In the genomic region with DNA sequence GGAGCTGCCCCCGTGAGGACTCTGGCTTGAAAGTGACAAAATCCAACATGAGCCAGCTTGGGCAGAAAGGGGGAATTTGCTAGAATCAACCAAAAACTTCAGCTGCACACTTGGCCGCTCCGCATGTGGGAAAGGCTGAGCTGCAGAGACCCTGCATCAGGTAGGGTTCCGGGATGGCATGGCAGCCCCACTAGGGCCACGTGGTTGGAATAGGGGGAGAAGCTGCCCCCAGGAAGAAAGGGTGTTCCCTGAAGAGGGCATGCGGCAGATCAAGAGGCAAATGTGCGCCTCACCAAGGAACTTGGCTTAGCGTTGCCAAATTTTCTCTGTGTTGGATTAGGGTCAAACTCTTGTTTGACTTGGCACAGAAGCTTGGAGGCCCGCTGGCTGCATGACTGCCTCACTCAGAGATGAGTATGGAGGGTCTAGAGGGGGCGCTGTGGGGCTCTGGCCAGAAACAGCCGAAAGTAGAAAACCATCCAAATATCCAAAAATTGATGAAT, we compare ENCODE assay signal across 16 cellular contexts. TPM values are rescaled to one million over a fixed set of nuclear protein-coding genes. Genes with fewer than 3 reads are reported as not detected.
DNase-seq lines count a peak whose midpoint lies in the region; ATAC-seq and TF ChIP-seq lines count a peak whose summit lies in the region.
"Had no signal": no experiment of that assay in that cellular context is flagged by ENCODE, and none has a peak within 500 bp of the region (broad histone marks: within the 10 kb centered on the region; RNA-seq: fewer than 3 reads in every experiment).

No MANE protein-coding gene starts in this region.

- H3K4me1 ChIP-seq in left ventricle myocardium inferior = peaks cover 4% of the 10 kb centered on the region
- H3K4me1 ChIP-seq: heart right ventricle had no signal

- no peaks in the 10 kb centered on the region for H3K9me3 ChIP-seq in left ventricle myocardium inferior (replicated peaks)
- H3K9me3 ChIP-seq: heart right ventricle had no signal

- no peaks in the 10 kb centered on the region for H3K36me3 ChIP-seq in left ventricle myocardium inferior
- H3K36me3 ChIP-seq: heart right ventricle had no signal

- H3K27ac ChIP-seq in left ventricle myocardium inferior (replicated peaks) (no peak overlapping the region), RWPE1 (peak overlapping the region; percentile 4; the same call in 1 of the 2 replicates)
- H3K27ac ChIP-seq: heart right ventricle had no signal

- H3K27me3 ChIP-seq in left ventricle myocardium inferior (ENCODE audit: low read depth) = no peaks in the 10 kb centered on the region
- H3K27me3 ChIP-seq: heart right ventricle had no signal

- H3K4me3 Mint-ChIP-seq in activated naive CD4-positive, alpha-beta T cell treated with anti-CD3 and anti-CD28 coated beads for 36 hours = no peak overlapping the region
- H3K4me3 Mint-ChIP-seq: activated naive CD4-positive, alpha-beta T cell treated with anti-CD3 and anti-CD28 coated beads, Interleukin-2, amount 50 U/mL, for 24 hours; mesothelial cell of epicardium had no signal

- POLR2A ChIA-PET in RWPE1 (lab: Yijun Ruan, JAX; ENCODE audit: low non-redundant PET) = no interaction called here

- CTCF ChIA-PET in RWPE1 (lab: Yijun Ruan, JAX) = no interaction called here
- CTCF ChIA-PET in activated naive CD4-positive, alpha-beta T cell treated with anti-CD3 and anti-CD28 coated beads for 36 hours (lab: Charles Lee) = interaction anchor here (1.1 to 2.2 kb wide), 2 partner anchors 11 to 22 kb away, joined by 3 to 8 read pairs; no protein-coding TSS in a partner anchor

- no peak overlapping the region for H3K4me3 ChIP-seq in left ventricle myocardium inferior
- H3K4me3 ChIP-seq: heart right ventricle had no signal

- H3K27me3 Mint-ChIP-seq in activated naive CD4-positive, alpha-beta T cell treated with anti-CD3 and anti-CD28 coated beads for 36 hours (ENCODE audit: low read depth) = no peaks in the 10 kb centered on the region
- H3K27me3 Mint-ChIP-seq: activated naive CD4-positive, alpha-beta T cell treated with anti-CD3 and anti-CD28 coated beads, Interleukin-2, amount 50 U/mL, for 24 hours had no signal

- H3K4me1 Mint-ChIP-seq in activated naive CD4-positive, alpha-beta T cell treated with anti-CD3 and anti-CD28 coated beads for 36 hours (ENCODE audit: low read depth) = no peaks in the 10 kb centered on the region
- H3K4me1 Mint-ChIP-seq: activated naive CD4-positive, alpha-beta T cell treated with anti-CD3 and anti-CD28 coated beads, Interleukin-2, amount 50 U/mL, for 24 hours; mesothelial cell of epicardium had no signal

- ATAC-seq in Right ventricle myocardium superior (ENCODE audit: poor library complexity) = peak; percentile 67
- peak; percentile 35 to 73 for ATAC-seq in left cardiac atrium
- no peak for ATAC-seq in GM19452 (IDR thresholded peaks at IDR 0.05; ENCODE audit: unreplicated experiment)

- TF ChIP-seq CTCF in left ventricle myocardium inferior (IDR thresholded peaks at IDR 0.05; ENCODE audit: borderline replicate concordance) = no peak
- TF ChIP-seq CTCF in RWPE1 (conservative IDR thresholded peaks at IDR 0.05; ENCODE audit: low read depth) = no peak

- H3K9me3 Mint-ChIP-seq in activated naive CD4-positive, alpha-beta T cell treated with anti-CD3 and anti-CD28 coated beads for 36 hours = no peaks in the 10 kb centered on the region
- H3K9me3 Mint-ChIP-seq: activated naive CD4-positive, alpha-beta T cell treated with anti-CD3 and anti-CD28 coated beads, Interleukin-2, amount 50 U/mL, for 24 hours; mesothelial cell of epicardium had no signal

- DNase-seq in Right ventricle myocardium superior (no peak), left ventricle myocardium inferior (no peak), RWPE1 (ENCODE audit: low spot score) (no peak), left cardiac atrium (no peak), ureter (ENCODE audit: low spot score) (peak; percentile 53), AG08396 (ENCODE audit: low spot score) (no peak)
- no peak for DNase-seq in activated naive CD4-positive, alpha-beta T cell treated with anti-CD3 and anti-CD28 coated beads for 36 hours
- DNase-seq: activated CD4-positive, alpha-beta T cell treated with anti-CD3 and anti-CD28 coated beads, Interleukin-2, amount 50 U/mL, for 48 hours; heart right ventricle; retina had no signal

- H3K27ac Mint-ChIP-seq in activated naive CD4-positive, alpha-beta T cell treated with anti-CD3 and anti-CD28 coated beads for 36 hours = no peak overlapping the region
- H3K27ac Mint-ChIP-seq: activated naive CD4-positive, alpha-beta T cell treated with anti-CD3 and anti-CD28 coated beads, Interleukin-2, amount 50 U/mL, for 24 hours; mesothelial cell of epicardium had no signal

- no peaks in the 10 kb centered on the region for H3K36me3 Mint-ChIP-seq in activated naive CD4-positive, alpha-beta T cell treated with anti-CD3 and anti-CD28 coated beads for 36 hours (ENCODE audit: low read depth)
- H3K36me3 Mint-ChIP-seq: activated naive CD4-positive, alpha-beta T cell treated with anti-CD3 and anti-CD28 coated beads, Interleukin-2, amount 50 U/mL, for 24 hours; mesothelial cell of epicardium had no signal

- intact Hi-C loops in Right ventricle myocardium superior (cut with DNase I) (no loop called here), left ventricle myocardium inferior (cut with micrococcal nuclease) (no loop called here), left cardiac atrium (cut with DNase I) (no loop called here)
- intact Hi-C loops in activated naive CD4-positive, alpha-beta T cell treated with anti-CD3 and anti-CD28 coated beads for 36 hours (cut with micrococcal nuclease) = no loop called here

RNA-seq across cellular contexts. Expression of gene WFIKKN2, which starts 29.2 kb away (rescaled TPM):
- total RNA-seq in Right ventricle myocardium superior = 0.51 TPM
- 0.25 TPM for total RNA-seq in left ventricle myocardium inferior
- total RNA-seq in left cardiac atrium = under 1 TPM; 0.15 to 0.50 TPM
- total RNA-seq in ureter = 0.21 TPM
- not detected for total RNA-seq in activated naive CD4-positive, alpha-beta T cell treated with anti-CD3 and anti-CD28 coated beads for 36 hours
- total RNA-seq: dermis microvascular lymphatic vessel endothelial cell, M059J had no signal

RNA-seq across cellular contexts. Expression of gene ANKRD40CL, which starts 38.9 kb away (rescaled TPM):
- total RNA-seq in Right ventricle myocardium superior (not detected), left ventricle myocardium inferior (not detected), left cardiac atrium (not detected), ureter (not detected)
- not detected for total RNA-seq in activated naive CD4-positive, alpha-beta T cell treated with anti-CD3 and anti-CD28 coated beads for 36 hours
- total RNA-seq: dermis microvascular lymphatic vessel endothelial cell, heart right ventricle, M059J, mesothelial cell of epicardium, temporal lobe had no signal

RNA-seq across cellular contexts. Expression of gene TOB1, which starts 60.0 kb away (rescaled TPM):
- 83.8 TPM for total RNA-seq in Right ventricle myocardium superior
- total RNA-seq in left ventricle myocardium inferior = 101 TPM
- 10 to 100 TPM; 57.9 to 63.2 TPM for total RNA-seq in left cardiac atrium
- total RNA-seq in ureter = 195 TPM
- 10 to 100 TPM; 40.7 to 44.7 TPM for total RNA-seq in activated naive CD4-positive, alpha-beta T cell treated with anti-CD3 and anti-CD28 coated beads for 36 hours
